Comparison of ENCODE assay signal across 9 cellular contexts in the genomic region with DNA sequence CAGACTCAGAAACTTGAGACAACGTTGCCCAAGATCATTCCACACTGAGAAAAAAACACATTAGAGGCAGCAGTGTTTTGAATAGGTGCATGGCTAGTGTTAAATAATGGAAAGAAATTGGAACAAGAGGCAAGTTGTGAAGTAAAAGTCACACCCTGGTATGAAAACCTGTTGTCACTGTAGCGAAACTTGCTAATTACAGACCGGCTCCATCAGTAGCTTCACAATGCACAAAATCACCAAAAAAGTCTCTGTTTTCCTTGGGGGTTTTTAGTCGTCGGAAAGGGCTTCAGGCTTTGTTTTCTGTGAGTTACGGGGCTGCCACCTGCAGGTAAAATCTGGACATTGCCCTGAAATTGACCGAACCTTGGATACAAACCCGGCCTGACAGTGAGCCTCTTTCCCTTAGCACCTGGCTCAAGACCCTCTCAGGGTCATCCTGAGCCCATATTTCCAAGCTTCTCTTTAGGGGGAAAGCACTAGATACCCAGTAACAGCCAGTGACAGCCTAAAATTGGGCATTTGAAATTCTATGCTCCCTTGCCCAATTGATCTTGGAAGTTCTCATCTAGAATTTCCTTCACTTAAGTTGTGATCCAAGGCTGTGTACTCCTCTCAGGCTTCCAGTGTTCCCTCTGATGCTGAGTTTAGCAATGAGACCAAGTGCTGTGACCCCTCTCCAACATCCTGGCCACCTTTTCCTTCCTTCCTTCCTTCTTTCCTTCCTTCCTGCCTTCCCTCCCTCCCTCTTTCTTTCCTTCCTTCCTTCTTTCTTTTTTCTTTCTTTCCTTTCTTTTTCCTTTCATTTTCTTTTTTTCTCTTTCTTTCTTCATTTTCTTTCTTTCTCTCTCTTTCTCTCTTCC. TPM values are rescaled to one million over a fixed set of nuclear protein-coding genes. Genes with fewer than 3 reads are reported as not detected.
DNase-seq lines count a peak whose midpoint lies in the region; ATAC-seq and TF ChIP-seq lines count a peak whose summit lies in the region.
"Had no signal": no experiment of that assay in that cellular context is flagged by ENCODE, and none has a peak within 500 bp of the region (broad histone marks: within the 10 kb centered on the region; RNA-seq: fewer than 3 reads in every experiment).

No MANE protein-coding gene starts in this region.

- H3K36me3 Mint-ChIP-seq in activated T-helper 17 cell treated with anti-CD3 and anti-CD28 coated beads, Interleukin-2, amount 50 U/mL, for 72 hours (ENCODE audit: low read depth): no peaks in the 10 kb centered on the region

- DNase-seq in NCI-H1436 (lab: John Stamatoyannopoulos, UW) (peak; percentile 81), NCI-H1436 treated with DMSO at 0.1 percent for 48 hours (lab: John Stamatoyannopoulos, UW) (no peak), LoVo (ENCODE audit: low spot score) (peak; percentile 65), RPMI7951 (ENCODE audit: low read depth) (peak; percentile 65), foreskin keratinocyte (no peak), nucleus accumbens (lab: John Stamatoyannopoulos, UW) (peak in 42 of 56 donors; percentile 2 to 69 (median 16)), thyroid gland (peak; percentile 70 to 71)

- H3K4me1 ChIP-seq in foreskin keratinocyte (no peaks in the 10 kb centered on the region), thyroid gland (peaks cover 0 to 6% of the 10 kb centered on the region in 2 donors)

- no peak overlapping the region for H3K4me3 ChIP-seq in thyroid gland (replicated peaks in 1 of 3)
- H3K4me3 ChIP-seq: skin epidermis had no signal

- H3K9me3 ChIP-seq in thyroid gland: no peaks in the 10 kb centered on the region

- H3K4me3 Mint-ChIP-seq in activated T-helper 17 cell treated with anti-CD3 and anti-CD28 coated beads, Interleukin-2, amount 50 U/mL, for 72 hours: peak overlapping the region; percentile 41

- H3K27me3 ChIP-seq in foreskin keratinocyte (no peaks in the 10 kb centered on the region), thyroid gland (no peaks in the 10 kb centered on the region)

- no peaks in the 10 kb centered on the region for H3K36me3 ChIP-seq in thyroid gland

- ATAC-seq in activated T-helper 17 cell treated with anti-CD3 and anti-CD28 coated beads, Interleukin-2, amount 50 U/mL, for 72 hours (replicated peaks): peak; percentile 82
- ATAC-seq in foreskin keratinocyte: peak; percentile 45

- intact Hi-C loops in thyroid gland (cut with DNase I): loop anchor here (5.0 kb wide), 1 partner anchor 90 kb away; no protein-coding TSS in a partner anchor

- H3K27ac ChIP-seq in foreskin keratinocyte (no peak overlapping the region), thyroid gland (no peak overlapping the region)
- H3K27ac ChIP-seq: skin epidermis had no signal

- no peak for TF ChIP-seq POLR2A in thyroid gland (IDR thresholded peaks at IDR 0.05)

- no peaks in the 10 kb centered on the region for H3K9me3 Mint-ChIP-seq in activated T-helper 17 cell treated with anti-CD3 and anti-CD28 coated beads, Interleukin-2, amount 50 U/mL, for 72 hours

- peaks cover 9% of the 10 kb centered on the region for H3K4me1 Mint-ChIP-seq in activated T-helper 17 cell treated with anti-CD3 and anti-CD28 coated beads, Interleukin-2, amount 50 U/mL, for 72 hours

- peak; percentile 90 for TF ChIP-seq CTCF in foreskin keratinocyte (conservative IDR thresholded peaks at IDR 0.05)
- peak; percentile 58 to 90 (median 78) for TF ChIP-seq CTCF in thyroid gland (IDR thresholded peaks at IDR 0.05)

- peaks cover 9% of the 10 kb centered on the region for H3K27me3 Mint-ChIP-seq in activated T-helper 17 cell treated with anti-CD3 and anti-CD28 coated beads, Interleukin-2, amount 50 U/mL, for 72 hours

- peak overlapping the region; percentile 52 for H3K27ac Mint-ChIP-seq in activated T-helper 17 cell treated with anti-CD3 and anti-CD28 coated beads, Interleukin-2, amount 50 U/mL, for 72 hours

- WGBS in thyroid gland, 2 donors: 1% methylated on average over 8 of the region's 8 CpGs

RNA-seq across cellular contexts. Expression of gene GRB2, which starts 7.2 kb away (rescaled TPM):
- total RNA-seq in RPMI7951 (2014; rRNA removed; shearing (Covaris generic)): 75.1 and 82.3 TPM in 2 replicates
- total RNA-seq in activated T-helper 17 cell treated with anti-CD3 and anti-CD28 coated beads, Interleukin-2, amount 50 U/mL, for 72 hours: 100 to 1,000 TPM; 141 to 163 TPM
- 53.4 and 53.7 TPM in 2 replicates for total RNA-seq in foreskin keratinocyte
- polyA plus RNA-seq in foreskin keratinocyte: 43.6 and 51.1 TPM in 2 replicates
- 100 to 1,000 TPM in 2 of 4 donors, 10 to 100 TPM in 2; 65.8 to 101 (median 97.3) TPM for total RNA-seq in thyroid gland

RNA-seq across cellular contexts. Expression of gene TMEM94, which starts 43.7 kb away (rescaled TPM):
- 12.1 and 15.4 TPM in 2 replicates for total RNA-seq in RPMI7951 (2014; rRNA removed; shearing (Covaris generic))
- 10 to 100 TPM; 76.5 to 79.8 TPM for total RNA-seq in activated T-helper 17 cell treated with anti-CD3 and anti-CD28 coated beads, Interleukin-2, amount 50 U/mL, for 72 hours
- total RNA-seq in foreskin keratinocyte: 28.1 and 35.3 TPM in 2 replicates
- polyA plus RNA-seq in foreskin keratinocyte: 22.4 and 28.0 TPM in 2 replicates
- 100 to 1,000 TPM in 1 of 4 donors, 10 to 100 TPM in 3; 52.1 to 116 (median 92.7) TPM for total RNA-seq in thyroid gland

Comparison
In these comparisons a context has a peak if more than half of its experiments do, and no peak if none do; other contexts are left out.
1. DNase-seq: peak in NCI-H1436 (single experiment), LoVo (single experiment), RPMI7951 (single experiment), nucleus accumbens (42 of 56) and thyroid gland (2 of 2); none in NCI-H1436 treated with DMSO at 0.1 percent for 48 hours (single experiment) and foreskin keratinocyte (0 of 2).